3 cellular contexts compared by ENCODE assay signal in genomic region chr7:117176311-117176710, GRCh38.
TF ChIP-seq lines count a peak whose summit lies in the region.

No MANE protein-coding gene starts in this region.

TF ChIP-seq in SK-N-SH treated with all-trans-retinoic acid at 6 μM for 48 hours, 23 proteins besides CTCF, POLR2A, EP300 and RAD21 (continued from another document):
- TF ChIP-seq PATZ1 (CRISPR knock-in tag; IDR thresholded peaks at IDR 0.05; ENCODE audit: borderline replicate concordance) (peak; percentile 27; the same call in 1 of the 2 replicates), TSHZ2 (CRISPR knock-in tag; IDR thresholded peaks at IDR 0.05) (0 out of 2 replicates have a peak, but pooled peaks have one; percentile 47), CSRNP3 (CRISPR knock-in tag; IDR thresholded peaks at IDR 0.05) (no peak), ISL1 (CRISPR knock-in tag; IDR thresholded peaks at IDR 0.05) (0 out of 2 replicates have a peak, but pooled peaks have one; percentile 20), TCF4 (CRISPR knock-in tag; IDR thresholded peaks at IDR 0.05; ENCODE audit: borderline replicate concordance) (peak; percentile 61; the same call in 1 of the 2 replicates)

TF ChIP-seq in SK-N-SH, 30 proteins besides CTCF, POLR2A, EP300 and RAD21 (continued from another document):
- TF ChIP-seq IRF3 (IDR thresholded peaks at IDR 0.05; ENCODE audit: low read depth, low read length) (no peak), SMC3 (IDR thresholded peaks at IDR 0.05; ENCODE audit: low read depth, low read length) (no peak), MXI1 (IDR thresholded peaks at IDR 0.05; ENCODE audit: low read depth, low read length) (no peak), FOXM1 (IDR thresholded peaks at IDR 0.05; ENCODE audit: low read depth) (no peak)

TF ChIP-seq in K562, 482 proteins besides CTCF, POLR2A, EP300 and RAD21 (continued from another document):
- TF ChIP-seq NR0B1 (IDR thresholded peaks at IDR 0.05; ENCODE audit: partially characterized antibody) (no peak), E2F6 (IDR thresholded peaks at IDR 0.05; ENCODE audit: borderline replicate concordance in 1 of 2, extremely low read depth in 1 of 2, insufficient read depth in 1 of 2, insufficient read length in 1 of 2, low read depth in 1 of 2, low read length in 1 of 2, poor library complexity in 1 of 2, severe bottlenecking in 1 of 2) (no peak), CHCHD3 (CRISPR knock-in tag; IDR thresholded peaks at IDR 0.05) (no peak), PYGO2 (tag; IDR thresholded peaks at IDR 0.05) (no peak), BACH1 (tag; IDR thresholded peaks at IDR 0.05) (no peak), ZNF395 (CRISPR knock-in tag; IDR thresholded peaks at IDR 0.05) (no peak), NCOA1 (IDR thresholded peaks at IDR 0.05; ENCODE audit: low read depth) (no peak), TSC22D4 (tag; IDR thresholded peaks at IDR 0.05) (no peak), TCF3 (CRISPR knock-in tag; IDR thresholded peaks at IDR 0.05) (no peak), MAFK (IDR thresholded peaks at IDR 0.05; ENCODE audit: low read length) (peak; percentile 95), C11orf30 (IDR thresholded peaks at IDR 0.05; ENCODE audit: low read depth) (peak; percentile 91), RBM14 (IDR thresholded peaks at IDR 0.05; ENCODE audit: borderline replicate concordance, insufficient read depth, low read depth, low read length) (no peak), CBFA2T2 (conservative IDR thresholded peaks at IDR 0.05) (no peak), CEBPZ (IDR thresholded peaks at IDR 0.05; ENCODE audit: borderline replicate concordance, low read depth, low read length) (no peak), NR2F6 (CRISPR knock-in tag; IDR thresholded peaks at IDR 0.05) (no peak), ZNF316 (IDR thresholded peaks at IDR 0.05) (peak; percentile 96), CTBP1 (IDR thresholded peaks at IDR 0.05; ENCODE audit: borderline replicate concordance) (no peak), ZFP36 (IDR thresholded peaks at IDR 0.05; ENCODE audit: low read depth, low read length, partially characterized antibody) (no peak), CREB3 (tag; conservative IDR thresholded peaks at IDR 0.05; ENCODE audit: low read depth) (no peak), HDGF (IDR thresholded peaks at IDR 0.05) (no peak), MAFG (tag; conservative IDR thresholded peaks at IDR 0.05) (peak; percentile 91), GATAD2A (IDR thresholded peaks at IDR 0.05) (no peak), HNRNPK (IDR thresholded peaks at IDR 0.05; ENCODE audit: low read depth, low read length, poor library complexity, severe bottlenecking) (no peak), ZNF12 (CRISPR knock-in tag; IDR thresholded peaks at IDR 0.05) (no peak), TCF7L2 (IDR thresholded peaks at IDR 0.05; ENCODE audit: low read depth, low read length) (no peak), MAFF (IDR thresholded peaks at IDR 0.05; ENCODE audit: low read length) (peak; percentile 94), ZBTB11 (CRISPR knock-in tag; IDR thresholded peaks at IDR 0.05) (no peak), ZKSCAN8 (CRISPR knock-in tag; IDR thresholded peaks at IDR 0.05) (no peak), ZNF644 (tag; IDR thresholded peaks at IDR 0.05; ENCODE audit: low read depth) (no peak), CAMTA2 (CRISPR knock-in tag; conservative IDR thresholded peaks at IDR 0.05) (no peak), MEF2D (tag; conservative IDR thresholded peaks at IDR 0.05; ENCODE audit: low read depth) (no peak)
